In genomic region chr2:2229898-2230817, GRCh38 we compare ENCODE assay signal across 11 cellular contexts.
A peak's percentile ranks its signal among the peaks of the same experiment; 100 is the strongest.
DNase-seq lines count a peak whose midpoint lies in the region; ATAC-seq, FAIRE-seq and TF ChIP-seq lines count a peak whose summit lies in the region.
"Had no signal": no experiment of that assay in that cellular context is flagged by ENCODE, and none has a peak within 500 bp of the region (broad histone marks: within the 10 kb centered on the region; RNA-seq: fewer than 3 reads in every experiment).

No MANE protein-coding gene starts in this region.

- ATAC-seq in left lung (peak; percentile 46), gastrocnemius medialis (no peak)

- H3K4me3 ChIP-seq in left lung = no peak overlapping the region
- peak overlapping the region in 1 of 4 donors; percentile 17 for H3K4me3 ChIP-seq in gastrocnemius medialis
- H3K4me3 ChIP-seq: Peyer's patch had no signal

- H3K9me3 ChIP-seq in left lung (no peaks in the 10 kb centered on the region), gastrocnemius medialis (no peaks in the 10 kb centered on the region)
- H3K9me3 ChIP-seq: Peyer's patch had no signal

- H3K4me1 ChIP-seq in left lung (no peaks in the 10 kb centered on the region), gastrocnemius medialis (no peaks in the 10 kb centered on the region)
- H3K4me1 ChIP-seq: Peyer's patch had no signal

- H3K27me3 ChIP-seq in left lung (no peaks in the 10 kb centered on the region), gastrocnemius medialis (no peaks in the 10 kb centered on the region)
- H3K27me3 ChIP-seq: Peyer's patch had no signal

- peak; percentile 47 for TF ChIP-seq CTCF in C4-2B (conservative IDR thresholded peaks at IDR 0.05)
- TF ChIP-seq CTCF in left lung (IDR thresholded peaks at IDR 0.05) = no peak
- TF ChIP-seq CTCF in gastrocnemius medialis (IDR thresholded peaks at IDR 0.05 in 4 of 5, conservative IDR thresholded peaks at IDR 0.05 in 1 of 5) = no peak

- peak; percentile 16 for DNase-seq in NCI-H1436 (lab: John Stamatoyannopoulos, UW)
- peak; percentile 35 for DNase-seq in SW480 (ENCODE audit: low spot score)
- DNase-seq in left lung = no peak
- DNase-seq in activated CD8-positive, alpha-beta memory T cell treated with anti-CD3 and anti-CD28 coated beads, Interleukin-2, amount 50 U/mL, for 4 hours = no peak
- no peak for DNase-seq in NCI-H1930 (lab: John Stamatoyannopoulos, UW)
- DNase-seq in gastrocnemius medialis = no peak
- no peak for DNase-seq in GM12891 (ENCODE audit: insufficient read length, low spot score)
- DNase-seq: activated CD4-positive, alpha-beta T cell treated with anti-CD3 and anti-CD28 coated beads, Interleukin-2, amount 10 ng/mL, durations not matched to agents 7 days and 5 days; Peyer's patch; stimulated activated CD4-positive, alpha-beta T cell treated with anti-CD3 and anti-CD28 coated beads, Interleukin-4, amount 100 ng/mL, for 24 hours had no signal

- FAIRE-seq in GM12891 (lab: Jason Lieb, UNC) = no peak

- in situ Hi-C loops in gastrocnemius medialis (cut with MboI; ENCODE audit: low sequenced_read_pairs in 4 of 4) = no loop called here

- H3K36me3 ChIP-seq in left lung (no peaks in the 10 kb centered on the region), gastrocnemius medialis (no peaks in the 10 kb centered on the region)
- H3K36me3 ChIP-seq: Peyer's patch had no signal

- TF ChIP-seq POLR2A in gastrocnemius medialis (IDR thresholded peaks at IDR 0.05) = no peak
- no peak for TF ChIP-seq POLR2A in GM12891 (IDR thresholded peaks at IDR 0.05; ENCODE audit: low read depth, low read length)

- intact Hi-C loops in left lung (cut with DNase I) (no loop called here), gastrocnemius medialis (cut with DNase I; ENCODE audit: low total_unique reads) (no loop called here)

- no peak overlapping the region for H3K27ac ChIP-seq in C4-2B
- H3K27ac ChIP-seq in left lung = no peak overlapping the region
- no peak overlapping the region for H3K27ac ChIP-seq in gastrocnemius medialis
- H3K27ac ChIP-seq: Peyer's patch had no signal

TF ChIP-seq in GM12891, 5 proteins besides CTCF, POLR2A, EP300 and RAD21:
- TF ChIP-seq SPI1 (IDR thresholded peaks at IDR 0.05; ENCODE audit: low read depth, low read length) (no peak), POLR2AphosphoS5 (IDR thresholded peaks at IDR 0.05; ENCODE audit: low read depth, low read length) (no peak), POU2F2 (IDR thresholded peaks at IDR 0.05; ENCODE audit: low read depth, low read length) (no peak), TAF1 (IDR thresholded peaks at IDR 0.05; ENCODE audit: low read depth, low read length) (no peak), PAX5 (IDR thresholded peaks at IDR 0.05; ENCODE audit: insufficient read depth, low read length, severe bottlenecking) (no peak)

Comparison
In these comparisons a context has a peak if more than half of its experiments do, and no peak if none do; other contexts are left out.
1. DNase-seq: peak in NCI-H1436 (single experiment) and SW480 (single experiment); none in left lung (0 of 2), activated CD8-positive, alpha-beta memory T cell treated with anti-CD3 and anti-CD28 coated beads, Interleukin-2, amount 50 U/mL, for 4 hours (single experiment), NCI-H1930 (0 of 2), gastrocnemius medialis (0 of 2) and GM12891 (single experiment).